8 cellular contexts compared by ENCODE assay signal in the genomic region with DNA sequence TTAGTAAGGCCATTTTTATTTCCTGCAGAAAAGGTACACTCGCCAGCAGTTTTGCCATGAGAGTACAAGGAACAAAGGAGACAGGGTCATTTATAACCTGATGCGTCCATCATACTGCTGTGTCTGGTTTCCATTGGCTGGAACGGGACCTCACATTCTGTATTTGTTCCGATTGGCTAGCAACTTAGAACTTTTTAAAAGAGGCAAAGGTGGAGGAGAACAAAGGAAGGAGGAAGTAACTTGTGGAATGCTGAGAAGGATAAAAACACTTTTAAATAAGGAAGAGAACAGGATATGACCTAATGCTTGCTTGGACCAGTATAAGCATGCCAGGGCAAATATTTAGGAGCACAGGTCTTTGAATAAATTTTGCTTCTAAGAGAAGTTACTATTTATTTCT. TPM values are rescaled to one million over a fixed set of nuclear protein-coding genes. Genes with fewer than 3 reads are reported as not detected.
A peak's percentile ranks its signal among the peaks of the same experiment; 100 is the strongest.
DNase-seq lines count a peak whose midpoint lies in the region; ATAC-seq and TF ChIP-seq lines count a peak whose summit lies in the region.
"Not testable (repeated sequence)": the region's sequence is repeated elsewhere in the genome, so short reads cannot be mapped to it uniquely, and the experiment has no call there.

No MANE protein-coding gene starts in this region.

- H3K27me3 ChIP-seq in HUES48 (ENCODE audit: control insufficient read depth, insufficient read depth, low read length); SJSA1 (replicated peaks); esophagus (ENCODE audit: control insufficient read depth in 1 of 2, insufficient read depth in 2 of 2, low read length in 2 of 2); upper lobe of right lung: not testable (repeated sequence)

- not testable (repeated sequence) for H3K9me3 Mint-ChIP-seq in MCF 10A (ENCODE audit: unreplicated experiment); osteocyte (ENCODE audit: unreplicated experiment)

- DNase-seq in Caki2 (ENCODE audit: low read depth) (peak; percentile 84), MCF 10A (ENCODE audit: unreplicated experiment) (peak; percentile 36), kidney tubule cell (ENCODE audit: low spot score) (peak; percentile 79)
- not testable (repeated sequence) for DNase-seq in SJSA1 (ENCODE audit: low read depth in 1 of 2, low spot score in 2 of 2); osteocyte (ENCODE audit: extremely low spot score, unreplicated experiment); upper lobe of right lung

- not testable (repeated sequence) for TF ChIP-seq CTCF in MCF 10A (IDR thresholded peaks at IDR 0.05; ENCODE audit: unreplicated experiment); osteocyte (IDR thresholded peaks at IDR 0.05); upper lobe of right lung (IDR thresholded peaks at IDR 0.05)

- H3K4me3 ChIP-seq in HUES48 (ENCODE audit: low read depth, low read length); SJSA1; esophagus (ENCODE audit: low read depth in 1 of 2, low read length in 2 of 2); upper lobe of right lung: not testable (repeated sequence)

- CTCF ChIA-PET in MCF 10A (lab: Yijun Ruan, JAX), result not testable (repeated sequence)

- peaks cover 16% of the 10 kb centered on the region for H3K36me3 Mint-ChIP-seq in MCF 10A (ENCODE audit: insufficient read depth, unreplicated experiment)
- not testable (repeated sequence) for H3K36me3 Mint-ChIP-seq in osteocyte (ENCODE audit: unreplicated experiment)

- WGBS in esophagus, 2 donors, result 48 to 63% methylated on average over 4 of the region's 4 CpGs

- not testable (repeated sequence) for H3K27me3 Mint-ChIP-seq in MCF 10A (ENCODE audit: insufficient read depth, unreplicated experiment); osteocyte (ENCODE audit: unreplicated experiment)

- not testable (repeated sequence) for H3K9ac ChIP-seq in HUES48 (ENCODE audit: low read depth, low read length)

- H3K4me3 Mint-ChIP-seq in MCF 10A (ENCODE audit: unreplicated experiment), result peak overlapping the region; percentile 38
- H3K4me3 Mint-ChIP-seq in osteocyte (ENCODE audit: unreplicated experiment), result not testable (repeated sequence)

- in situ Hi-C loops in Caki2 (cut with HindIII; ENCODE audit: low pct_unique_long_range_greater_than_20kb, low sequenced_read_pairs), result not testable (repeated sequence)

- H3K4me1 ChIP-seq in HUES48 (ENCODE audit: control insufficient read depth, insufficient read depth, low read length), result peaks cover 37% of the 10 kb centered on the region
- peaks cover 30% of the 10 kb centered on the region for H3K4me1 ChIP-seq in SJSA1 (replicated peaks)
- not testable (repeated sequence) for H3K4me1 ChIP-seq in esophagus (ENCODE audit: control insufficient read depth in 2 of 2, insufficient read depth in 2 of 2, low read length in 1 of 2)
- H3K4me1 ChIP-seq in upper lobe of right lung, result peaks cover 23% of the 10 kb centered on the region

- intact Hi-C loops in MCF 10A (cut with micrococcal nuclease); upper lobe of right lung (cut with DNase I): not testable (repeated sequence)

- not testable (repeated sequence) for BruUV-seq in MCF 10A (replicated peaks; lab: Mats Ljungman, UMichigan)

- not testable (repeated sequence) for H3K9me3 ChIP-seq in HUES48 (ENCODE audit: control insufficient read depth, insufficient read depth, low read length); SJSA1 (replicated peaks); esophagus (ENCODE audit: control insufficient read depth in 2 of 2, insufficient read depth in 1 of 2, low read depth in 1 of 2, low read length in 1 of 2); upper lobe of right lung

- H3K27ac ChIP-seq in HUES48 (ENCODE audit: low read depth, low read length) (peak overlapping the region; percentile 69), SJSA1 (peak overlapping the region; percentile 56), esophagus (ENCODE audit: low read depth in 2 of 2, low read length in 1 of 2) (peak overlapping the region; percentile 40 to 47), upper lobe of right lung (peak overlapping the region; percentile 40)

- not testable (repeated sequence) for H3K36me3 ChIP-seq in HUES48 (ENCODE audit: control insufficient read depth, insufficient read depth, low read length); SJSA1; esophagus (ENCODE audit: control insufficient read depth in 2 of 2, insufficient read depth in 2 of 2, low read length in 1 of 2); upper lobe of right lung

- POLR2A ChIA-PET in MCF 10A (lab: Yijun Ruan, JAX), result interaction anchor here (1.0 kb wide), 1 partner anchor 14 kb away, joined by 3 read pairs; no protein-coding TSS in a partner anchor

- H3K4me1 Mint-ChIP-seq in MCF 10A (ENCODE audit: insufficient read depth, unreplicated experiment) (peaks cover 50% of the 10 kb centered on the region), osteocyte (ENCODE audit: unreplicated experiment) (peaks cover 18% of the 10 kb centered on the region)

- ATAC-seq in upper lobe of right lung, result not testable (repeated sequence)

- H3K27ac Mint-ChIP-seq in MCF 10A (ENCODE audit: low read depth, unreplicated experiment) (peak overlapping the region; percentile 89), osteocyte (ENCODE audit: unreplicated experiment) (peak overlapping the region; percentile 1)

RNA-seq across cellular contexts. Expression of gene REV1, which starts 14.7 kb away (rescaled TPM):
- total RNA-seq in Caki2 (2014; rRNA removed; shearing (Covaris generic); ENCODE audit: low replicate concordance), result 16.2 and 33.9 TPM in 2 replicates
- total RNA-seq in SJSA1 (2014; rRNA removed; shearing (Covaris generic)), result 21.3 and 27.2 TPM in 2 replicates
- 33.2 and 38.6 TPM in 2 replicates for total RNA-seq in MCF 10A (2022)
- polyA plus RNA-seq in esophagus, result 10 to 100 TPM; 16.2 to 20.3 TPM
- 32.5 and 33.0 TPM in 2 replicates for total RNA-seq in osteocyte
- 55.3 TPM for total RNA-seq in upper lobe of right lung
